Comparison of ENCODE assay signal across 8 cellular contexts in the genomic region with DNA sequence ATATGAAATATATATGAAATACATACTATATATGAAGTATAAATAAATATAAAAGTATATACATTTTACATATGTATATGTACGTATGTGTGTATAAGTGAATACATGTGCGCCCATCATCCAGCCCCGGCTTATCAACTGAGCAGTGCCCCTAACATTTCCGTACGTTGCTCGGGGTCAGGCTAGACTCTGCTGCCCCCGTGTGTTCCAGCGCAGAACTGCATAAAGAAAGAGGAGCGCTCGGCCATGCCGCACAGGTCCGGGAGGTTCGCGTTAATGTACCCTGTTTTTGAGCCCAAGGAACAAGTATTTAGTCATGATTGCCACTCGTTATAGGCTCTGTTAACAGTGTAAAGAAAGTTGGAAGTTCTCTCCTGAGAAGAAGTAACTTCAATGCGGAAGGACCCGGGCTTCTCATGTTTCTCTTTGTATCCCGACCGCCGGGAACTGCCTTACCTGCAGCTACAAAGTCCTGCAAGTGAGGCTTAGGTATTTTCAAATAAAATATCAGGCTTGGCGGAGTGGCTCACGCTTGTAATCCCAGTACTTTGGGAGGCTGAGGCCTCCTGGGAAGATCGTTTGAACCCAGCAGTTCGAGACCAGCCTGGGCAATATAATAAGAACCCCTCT. TPM values are rescaled to one million over a fixed set of nuclear protein-coding genes. Genes with fewer than 3 reads are reported as not detected.
A peak's percentile ranks its signal among the peaks of the same experiment; 100 is the strongest.
DNase-seq lines count a peak whose midpoint lies in the region; ATAC-seq and FAIRE-seq lines count a peak whose summit lies in the region.

No MANE protein-coding gene starts in this region.

- 19 to 26% methylated on average over 12 to 19 of the region's 24 CpGs for WGBS in mesodermal cell (ENCODE audit: insufficient coverage in 2 of 2), 2 experiments

- no peaks in the 10 kb centered on the region for H3K36me3 ChIP-seq in effector memory CD4-positive, alpha-beta T cell (ENCODE audit: control insufficient read depth, insufficient read depth, low read length)
- no peaks in the 10 kb centered on the region for H3K36me3 ChIP-seq in mesodermal cell (ENCODE audit: control insufficient read depth, insufficient read depth, low read length)

- FAIRE-seq in GM19239 (lab: Jason Lieb, UNC) = peak; percentile 91

- H3K27me3 ChIP-seq in effector memory CD4-positive, alpha-beta T cell (replicated peaks; ENCODE audit: control insufficient read depth, insufficient read depth, low read length, poor library complexity, severe bottlenecking) = no peaks in the 10 kb centered on the region

- no peak overlapping the region for H3K27ac Mint-ChIP-seq in activated CD4-positive, alpha-beta memory T cell treated with anti-CD3 and anti-CD28 coated beads, Interleukin-2, amount 10 ng/mL, durations not matched to agents 7 days and 5 days

- H3K27ac ChIP-seq in effector memory CD4-positive, alpha-beta T cell (ENCODE audit: insufficient read depth, low read length, poor library complexity, severe bottlenecking) = no peak overlapping the region
- no peak overlapping the region for H3K27ac ChIP-seq in mesodermal cell (ENCODE audit: low read depth, low read length, severe bottlenecking)

- H3K4me3 Mint-ChIP-seq in activated CD4-positive, alpha-beta memory T cell treated with anti-CD3 and anti-CD28 coated beads, Interleukin-2, amount 10 ng/mL, durations not matched to agents 7 days and 5 days = no peak overlapping the region

- peak in 11 of 14 donors; percentile 2 to 31 (median 12) for DNase-seq in C1 segment of cervical spinal cord (lab: John Stamatoyannopoulos, UW)
- peak; percentile 65 for DNase-seq in GM19239 (ENCODE audit: insufficient read length, low spot score)
- peak; percentile 60 for DNase-seq in NCI-H748 (lab: John Stamatoyannopoulos, UW; ENCODE audit: unreplicated experiment)
- DNase-seq in activated CD4-positive, alpha-beta memory T cell treated with anti-CD3 and anti-CD28 coated beads, Interleukin-2, amount 10 ng/mL, durations not matched to agents 7 days and 5 days = peak; percentile 71
- DNase-seq in effector memory CD4-positive, alpha-beta T cell = peak; percentile 37 to 47 (median 45)
- DNase-seq in stimulated activated CD8-positive, alpha-beta memory T cell treated with anti-CD3 and anti-CD28 coated beads, Interleukin-4, amount 100 ng/mL, for 1 hour (ENCODE audit: low read depth in 2 of 2, low spot score in 1 of 2) = peak; percentile 39 to 54

- POLR2A ChIA-PET in activated CD4-positive, alpha-beta memory T cell treated with anti-CD3 and anti-CD28 coated beads, Interleukin-2, amount 10 ng/mL, durations not matched to agents 7 days and 5 days (lab: Charles Lee) = no interaction called here

- no peak overlapping the region for H3K4me3 ChIP-seq in effector memory CD4-positive, alpha-beta T cell (ENCODE audit: insufficient read depth, low read depth, low read length, poor library complexity, severe bottlenecking)
- peak overlapping the region; percentile 8 for H3K4me3 ChIP-seq in mesodermal cell (ENCODE audit: extremely low read depth, insufficient read depth, low read length, poor library complexity, severe bottlenecking)

- H3K4me1 ChIP-seq in effector memory CD4-positive, alpha-beta T cell (ENCODE audit: control insufficient read depth, insufficient read depth, low read length, poor library complexity, severe bottlenecking) = no peaks in the 10 kb centered on the region
- no peaks in the 10 kb centered on the region for H3K4me1 ChIP-seq in mesodermal cell (ENCODE audit: control insufficient read depth, insufficient read depth, low read length, poor library complexity, severe bottlenecking)

- peak; percentile 92 for ATAC-seq in HG03439 (IDR thresholded peaks at IDR 0.05; ENCODE audit: unreplicated experiment)

- no peaks in the 10 kb centered on the region for H3K9me3 ChIP-seq in effector memory CD4-positive, alpha-beta T cell (ENCODE audit: control insufficient read depth, low read length)
- H3K9me3 ChIP-seq in mesodermal cell (ENCODE audit: control insufficient read depth, low read length) = no peaks in the 10 kb centered on the region

- H3K27me3 Mint-ChIP-seq in activated CD4-positive, alpha-beta memory T cell treated with anti-CD3 and anti-CD28 coated beads, Interleukin-2, amount 10 ng/mL, durations not matched to agents 7 days and 5 days = peaks cover 27% of the 10 kb centered on the region

- H3K36me3 Mint-ChIP-seq in activated CD4-positive, alpha-beta memory T cell treated with anti-CD3 and anti-CD28 coated beads, Interleukin-2, amount 10 ng/mL, durations not matched to agents 7 days and 5 days (ENCODE audit: low read depth) = no peaks in the 10 kb centered on the region

- peaks cover 1% of the 10 kb centered on the region for H3K4me1 Mint-ChIP-seq in activated CD4-positive, alpha-beta memory T cell treated with anti-CD3 and anti-CD28 coated beads, Interleukin-2, amount 10 ng/mL, durations not matched to agents 7 days and 5 days

- H3K9me3 Mint-ChIP-seq in activated CD4-positive, alpha-beta memory T cell treated with anti-CD3 and anti-CD28 coated beads, Interleukin-2, amount 10 ng/mL, durations not matched to agents 7 days and 5 days = no peaks in the 10 kb centered on the region

- CTCF ChIA-PET in activated CD4-positive, alpha-beta memory T cell treated with anti-CD3 and anti-CD28 coated beads, Interleukin-2, amount 10 ng/mL, durations not matched to agents 7 days and 5 days (lab: Charles Lee) = interaction anchor here (0.8 to 1.9 kb wide), 8 partner anchors 10 to 966 kb away, joined by 3 to 8 read pairs (median 4); no protein-coding TSS in a partner anchor

RNA-seq across cellular contexts. Expression of a gene that starts 55.7 kb away (rescaled TPM):
- not detected for total RNA-seq in activated CD4-positive, alpha-beta memory T cell treated with anti-CD3 and anti-CD28 coated beads, Interleukin-2, amount 10 ng/mL, durations not matched to agents 7 days and 5 days
- not detected for polyA plus RNA-seq in mesodermal cell (2013, experiment 1 of 2)
- not detected for polyA plus RNA-seq in mesodermal cell (2013, experiment 2 of 2)

Comparison
In these comparisons a context has a peak if more than half of its experiments do, and no peak if none do; other contexts are left out.
1. DNase-seq: peak in every context shown above with its lines; median percentile 71 in activated CD4-positive, alpha-beta memory T cell treated with anti-CD3 and anti-CD28 coated beads, Interleukin-2, amount 10 ng/mL, durations not matched to agents 7 days and 5 days; 65 in GM19239; 60 in NCI-H748; 46 in stimulated activated CD8-positive, alpha-beta memory T cell treated with anti-CD3 and anti-CD28 coated beads, Interleukin-4, amount 100 ng/mL, for 1 hour; 45 in effector memory CD4-positive, alpha-beta T cell; 12 in C1 segment of cervical spinal cord.